Comparison of ENCODE assay signal across 16 cellular contexts in genomic region chr2:57806449-57806968, GRCh38.
DNase-seq lines count a peak whose midpoint lies in the region; ATAC-seq, FAIRE-seq and TF ChIP-seq lines count a peak whose summit lies in the region.
"Had no signal": no experiment of that assay in that cellular context is flagged by ENCODE, and none has a peak within 500 bp of the region (broad histone marks: within the 10 kb centered on the region; RNA-seq: fewer than 3 reads in every experiment).

No MANE protein-coding gene starts in this region.

- no peaks in the 10 kb centered on the region for H3K9me1 ChIP-seq in K562 (ENCODE audit: control insufficient read depth, insufficient read depth, low read length)

- DNase-seq in K562 (ENCODE audit: extremely low read depth in 1 of 4, low spot score in 3 of 4) (no peak), T-helper 2 cell (no peak)
- DNase-seq: BE2C; CD4-positive, alpha-beta memory T cell; DMS79; H7; Kasumi-1; KBM-7 had no signal

- BruUV-seq in K562 (replicated peaks; lab: Mats Ljungman, UMichigan): no TSS peak

- no peak overlapping the region for H2AFZ ChIP-seq in K562 (ENCODE audit: low read depth, low read length)
- H2AFZ ChIP-seq: GM23338 had no signal

- no peaks in the 10 kb centered on the region for H4K20me1 ChIP-seq in K562 (replicated peaks; ENCODE audit: control insufficient read depth, insufficient read depth, low read length)

- H3K9ac ChIP-seq in K562 (ENCODE audit: insufficient read depth in 1 of 2, low read depth in 2 of 2, low read length in 2 of 2): no peak overlapping the region

- TF ChIP-seq RAD21 in K562 (CRISPR knock-in tag; conservative IDR thresholded peaks at IDR 0.05 in 1 of 2, IDR thresholded peaks at IDR 0.05 in 1 of 2): no peak

- 0% methylated on average over 1 of the region's 1 CpG for WGBS in K562 (ENCODE audit: insufficient coverage, low coverage, missing lambda C conversion rate)

- no peaks in the 10 kb centered on the region; the same call in 1 of the 2 replicates for H3K9me3 ChIP-seq in K562 (replicated peaks; ENCODE audit: control insufficient read depth, insufficient read depth, low read depth, low read length)
- H3K9me3 ChIP-seq: BE2C had no signal

- no peaks in the 10 kb centered on the region for H3K36me3 ChIP-seq in K562 (ENCODE audit: control insufficient read depth, insufficient read depth, low read length)
- H3K36me3 ChIP-seq: BE2C had no signal

- ATAC-seq in GM18520 (IDR thresholded peaks at IDR 0.05; ENCODE audit: unreplicated experiment) (peak; percentile 77), GM19397 (IDR thresholded peaks at IDR 0.05; ENCODE audit: unreplicated experiment) (peak; percentile 62), HG03354 (IDR thresholded peaks at IDR 0.05; ENCODE audit: poor library complexity, severe bottlenecking, unreplicated experiment) (peak; percentile 64), K562 (no peak), HG02973 (IDR thresholded peaks at IDR 0.05; ENCODE audit: unreplicated experiment) (no peak), GM21423 (IDR thresholded peaks at IDR 0.05; ENCODE audit: unreplicated experiment) (no peak)
- ATAC-seq: GM23338 had no signal

- no peak for TF ChIP-seq CTCF in K562 (IDR thresholded peaks at IDR 0.05 in 2 of 3, conservative IDR thresholded peaks at IDR 0.05 in 1 of 3; ENCODE audit: insufficient read depth in 2 of 3, low read depth in 1 of 3, low read length in 3 of 3)

- CTCF ChIA-PET in K562 (lab: Yijun Ruan, JAX; ENCODE audit: low intra/inter-chr PET ratio): no interaction called here

- POLR2A ChIA-PET in K562 (lab: Yijun Ruan, JAX): interaction anchor here (0.6 kb wide), 1 partner anchor 994 kb away, joined by 3 read pairs; no protein-coding TSS in a partner anchor

- in situ Hi-C loops in K562 (cut with MboI): no loop called here

- H3K79me2 ChIP-seq in K562 (ENCODE audit: control insufficient read depth, insufficient read depth, low read length): no peaks in the 10 kb centered on the region

- H3K4me1 ChIP-seq in K562 (replicated peaks in 1 of 2; ENCODE audit: control insufficient read depth in 2 of 2, insufficient read depth in 2 of 2, low read length in 2 of 2): 0 out of 5 replicates have a peak, but pooled peaks cover 0 to 3% of the 10 kb centered on the region in 2 experiments
- H3K4me1 ChIP-seq: BE2C had no signal

- no peak overlapping the region for H3K4me2 ChIP-seq in K562 (ENCODE audit: insufficient read depth, low read length)
- H3K4me2 ChIP-seq: GM23338 had no signal

- no peak overlapping the region for H3K4me3 ChIP-seq in K562
- H3K4me3 ChIP-seq: GM23338 had no signal

- TF ChIP-seq EP300 in K562 (IDR thresholded peaks at IDR 0.05; ENCODE audit: low read length): no peak

- no peak for FAIRE-seq in K562 (lab: Jason Lieb, UNC)
- FAIRE-seq: GM12891 had no signal

- intact Hi-C loops in K562 (cut with micrococcal nuclease): no loop called here

- H3K27ac ChIP-seq in K562 (ENCODE audit: extremely low read depth, low read depth, low read length): no peak overlapping the region
- H3K27ac ChIP-seq: C4-2B had no signal

- TF ChIP-seq POLR2A in K562 (conservative IDR thresholded peaks at IDR 0.05): no peak

- H3K27me3 ChIP-seq in K562 (ENCODE audit: control insufficient read depth in 2 of 2, insufficient read depth in 2 of 2, low read length in 2 of 2): no peaks in the 10 kb centered on the region
- H3K27me3 ChIP-seq: BE2C had no signal

TF ChIP-seq in K562, 482 proteins besides CTCF, POLR2A, EP300 and RAD21:
- no peak for TF ChIP-seq CC2D1A (IDR thresholded peaks at IDR 0.05)
- TF ChIP-seq ZNF316 (IDR thresholded peaks at IDR 0.05): 0 out of 2 replicates have a peak, but pooled peaks have one; percentile 37

Comparison
In these comparisons a context has a peak if more than half of its experiments do, and no peak if none do; other contexts are left out.
1. ATAC-seq: peak in GM18520 (single experiment), GM19397 (single experiment) and HG03354 (single experiment); none in K562 (single experiment), HG02973 (single experiment) and GM21423 (single experiment).